Comparison of ENCODE assay signal across 8 cellular contexts in genomic region chr12:116718578-116719454, GRCh38. TPM values are rescaled to one million over a fixed set of nuclear protein-coding genes. Genes with fewer than 3 reads are reported as not detected.
DNase-seq lines count a peak whose midpoint lies in the region; ATAC-seq and TF ChIP-seq lines count a peak whose summit lies in the region.

No MANE protein-coding gene starts in this region.

- TF ChIP-seq CTCF in astrocyte of the cerebellum (IDR thresholded peaks at IDR 0.05; ENCODE audit: low read depth, low read length, missing control alignments), result no peak
- no peak for TF ChIP-seq CTCF in lower lobe of right lung (IDR thresholded peaks at IDR 0.05)
- no peak for TF ChIP-seq CTCF in type B pancreatic cell (conservative IDR thresholded peaks at IDR 0.05)

- intact Hi-C loops in lower lobe of right lung (cut with DNase I), result no loop called here

- peak; percentile 20 to 72 for ATAC-seq in lower lobe of right lung
- no peak for ATAC-seq in natural killer cell treated with Interleukin-12 subunit alpha and Interleukin-12 subunit beta and Interleukin-15 and Interleukin-18, amount 100 ng/mL, for 72 hours
- ATAC-seq in GM21576 (IDR thresholded peaks at IDR 0.05; ENCODE audit: unreplicated experiment), result no peak

- no peaks in the 10 kb centered on the region for H3K27me3 ChIP-seq in lower lobe of right lung (ENCODE audit: low read depth)

- H3K4me1 Mint-ChIP-seq in activated T-cell treated with anti-CD3 and anti-CD28 coated beads, Interleukin-2, amount 50 U/mL, for 24 hours (ENCODE audit: low read depth), result peaks cover 17% of the 10 kb centered on the region
- H3K4me1 Mint-ChIP-seq in type B pancreatic cell (ENCODE audit: unreplicated experiment), result peaks cover 31% of the 10 kb centered on the region
- H3K4me1 Mint-ChIP-seq in natural killer cell treated with Interleukin-12 subunit alpha and Interleukin-12 subunit beta and Interleukin-15 and Interleukin-18, amount 100 ng/mL, for 72 hours (ENCODE audit: low read depth in 2 of 2), result peaks cover 14 to 20% of the 10 kb centered on the region in 2 donors

- DNase-seq in activated T-cell treated with anti-CD3 and anti-CD28 coated beads, Interleukin-2, amount 50 U/mL, for 24 hours, result no peak
- DNase-seq in activated T-cell treated with anti-CD3 and anti-CD28 coated beads, Interleukin-2, amount 50 U/mL, for 1 hour, result no peak
- DNase-seq in astrocyte of the cerebellum (ENCODE audit: low read depth) (peak; percentile 60), lower lobe of right lung (no peak), type B pancreatic cell (ENCODE audit: extremely low spot score, unreplicated experiment) (no peak), OCI-M1 (lab: John Stamatoyannopoulos, UW) (no peak)
- DNase-seq in natural killer cell treated with Interleukin-12 subunit alpha and Interleukin-12 subunit beta and Interleukin-15 and Interleukin-18, amount 100 ng/mL, for 72 hours (ENCODE audit: low spot score), result no peak

- no peaks in the 10 kb centered on the region for H3K27me3 Mint-ChIP-seq in activated T-cell treated with anti-CD3 and anti-CD28 coated beads, Interleukin-2, amount 50 U/mL, for 24 hours
- H3K27me3 Mint-ChIP-seq in type B pancreatic cell, result no peaks in the 10 kb centered on the region
- H3K27me3 Mint-ChIP-seq in natural killer cell treated with Interleukin-12 subunit alpha and Interleukin-12 subunit beta and Interleukin-15 and Interleukin-18, amount 100 ng/mL, for 72 hours, result no peaks in the 10 kb centered on the region

- peaks cover 76% of the 10 kb centered on the region for H3K36me3 ChIP-seq in lower lobe of right lung

- H3K36me3 Mint-ChIP-seq in activated T-cell treated with anti-CD3 and anti-CD28 coated beads, Interleukin-2, amount 50 U/mL, for 24 hours (ENCODE audit: low read depth), result peaks cover 90% of the 10 kb centered on the region
- peaks cover 28% of the 10 kb centered on the region for H3K36me3 Mint-ChIP-seq in type B pancreatic cell
- peaks cover 41% of the 10 kb centered on the region for H3K36me3 Mint-ChIP-seq in natural killer cell treated with Interleukin-12 subunit alpha and Interleukin-12 subunit beta and Interleukin-15 and Interleukin-18, amount 100 ng/mL, for 72 hours

- H3K9me3 ChIP-seq in lower lobe of right lung, result no peaks in the 10 kb centered on the region

- no peak overlapping the region for H3K4me3 ChIP-seq in astrocyte of the cerebellum (ENCODE audit: low read depth, low read length)
- no peak overlapping the region for H3K4me3 ChIP-seq in lower lobe of right lung

- in situ Hi-C loops in astrocyte of the cerebellum (cut with HindIII; ENCODE audit: low sequenced_read_pairs), result no loop called here

- peak overlapping the region; percentile 80 for H3K27ac Mint-ChIP-seq in activated T-cell treated with anti-CD3 and anti-CD28 coated beads, Interleukin-2, amount 50 U/mL, for 24 hours
- peak overlapping the region; percentile 10 for H3K27ac Mint-ChIP-seq in type B pancreatic cell
- no peak overlapping the region for H3K27ac Mint-ChIP-seq in natural killer cell treated with Interleukin-12 subunit alpha and Interleukin-12 subunit beta and Interleukin-15 and Interleukin-18, amount 100 ng/mL, for 72 hours

- peak overlapping the region; percentile 28 for H3K27ac ChIP-seq in lower lobe of right lung

- no peak overlapping the region for H3K4me3 Mint-ChIP-seq in activated T-cell treated with anti-CD3 and anti-CD28 coated beads, Interleukin-2, amount 50 U/mL, for 24 hours
- no peak overlapping the region for H3K4me3 Mint-ChIP-seq in type B pancreatic cell
- no peak overlapping the region for H3K4me3 Mint-ChIP-seq in natural killer cell treated with Interleukin-12 subunit alpha and Interleukin-12 subunit beta and Interleukin-15 and Interleukin-18, amount 100 ng/mL, for 72 hours

- no peaks in the 10 kb centered on the region for H3K9me3 Mint-ChIP-seq in activated T-cell treated with anti-CD3 and anti-CD28 coated beads, Interleukin-2, amount 50 U/mL, for 24 hours
- no peaks in the 10 kb centered on the region for H3K9me3 Mint-ChIP-seq in type B pancreatic cell
- H3K9me3 Mint-ChIP-seq in natural killer cell treated with Interleukin-12 subunit alpha and Interleukin-12 subunit beta and Interleukin-15 and Interleukin-18, amount 100 ng/mL, for 72 hours, result no peaks in the 10 kb centered on the region

- H3K4me1 ChIP-seq in lower lobe of right lung, result peaks cover 23% of the 10 kb centered on the region

RNA-seq across cellular contexts. Expression of gene SPRING1, which starts 19.1 kb away (rescaled TPM):
- total RNA-seq in lower lobe of right lung (84.3 TPM), type B pancreatic cell (ENCODE audit: low replicate concordance) (48.6 and 49.6 TPM in 2 replicates)
- 10 to 100 TPM; 45.8 to 49.7 TPM for total RNA-seq in natural killer cell treated with Interleukin-12 subunit alpha and Interleukin-12 subunit beta and Interleukin-15 and Interleukin-18, amount 100 ng/mL, for 72 hours

RNA-seq across cellular contexts. Expression of gene RNFT2, which starts 19.3 kb away (rescaled TPM):
- 3.3 TPM for total RNA-seq in lower lobe of right lung
- total RNA-seq in type B pancreatic cell (ENCODE audit: low replicate concordance), result 8.7 and 25.0 TPM in 2 replicates
- 10 to 100 TPM; 17.2 to 18.3 TPM for total RNA-seq in natural killer cell treated with Interleukin-12 subunit alpha and Interleukin-12 subunit beta and Interleukin-15 and Interleukin-18, amount 100 ng/mL, for 72 hours

Comparison
In these comparisons a context has a peak if more than half of its experiments do, and no peak if none do; other contexts are left out.
1. H3K27ac Mint-ChIP-seq: peak in activated T-cell treated with anti-CD3 and anti-CD28 coated beads, Interleukin-2, amount 50 U/mL, for 24 hours (single experiment) and type B pancreatic cell (single experiment); none in natural killer cell treated with Interleukin-12 subunit alpha and Interleukin-12 subunit beta and Interleukin-15 and Interleukin-18, amount 100 ng/mL, for 72 hours (0 of 2).
2. ATAC-seq: peak in lower lobe of right lung (2 of 2); none in natural killer cell treated with Interleukin-12 subunit alpha and Interleukin-12 subunit beta and Interleukin-15 and Interleukin-18, amount 100 ng/mL, for 72 hours (0 of 2) and GM21576 (single experiment).